ENCODE assay signal across 1 cellular context in genomic region chr2:45896281-45896680, GRCh38.
TF ChIP-seq lines count a peak whose summit lies in the region.

No MANE protein-coding gene starts in this region.

TF ChIP-seq in SK-N-SH treated with all-trans-retinoic acid at 6 μM for 48 hours, 23 proteins besides CTCF, POLR2A, EP300 and RAD21 (continued from another document):
- TF ChIP-seq CSRNP3 (CRISPR knock-in tag; IDR thresholded peaks at IDR 0.05) (no peak), ESRRG (CRISPR knock-in tag; IDR thresholded peaks at IDR 0.05) (no peak), GLIS3 (CRISPR knock-in tag; IDR thresholded peaks at IDR 0.05) (no peak)
